In the genomic region with DNA sequence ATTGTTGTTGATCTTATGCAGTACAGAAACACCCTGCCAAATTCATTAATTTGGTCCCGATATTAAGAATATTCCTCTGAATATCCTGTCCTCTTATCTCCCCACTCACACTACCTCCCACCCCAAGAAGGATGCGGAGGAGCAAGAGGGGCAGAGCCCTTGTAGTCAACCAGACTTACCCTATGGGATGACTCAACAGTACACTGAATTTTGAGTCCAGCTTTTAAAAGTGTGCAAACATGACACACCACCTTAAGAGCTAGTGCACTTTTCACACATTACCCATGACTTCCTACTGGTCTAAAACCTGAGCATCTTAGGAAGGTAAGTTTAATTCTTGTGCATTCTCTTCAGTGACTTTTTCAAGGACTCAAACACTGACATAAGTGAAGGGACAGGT, we compare ENCODE assay signal across 13 cellular contexts. TPM values are rescaled to one million over a fixed set of nuclear protein-coding genes. Genes with fewer than 3 reads are reported as not detected.
DNase-seq lines count a peak whose midpoint lies in the region; ATAC-seq and TF ChIP-seq lines count a peak whose summit lies in the region.
"Had no signal": no experiment of that assay in that cellular context is flagged by ENCODE, and none has a peak within 500 bp of the region (broad histone marks: within the 10 kb centered on the region; RNA-seq: fewer than 3 reads in every experiment).

No MANE protein-coding gene starts in this region.

- intact Hi-C loops in Right ventricle myocardium inferior (cut with DNase I): no loop called here
- intact Hi-C loops in testis (cut with DNase I; ENCODE audit: low total_unique reads): no loop called here

- no peaks in the 10 kb centered on the region for H3K9me3 Mint-ChIP-seq in activated naive CD8-positive, alpha-beta T cell (ENCODE audit: low read depth)
- H3K9me3 Mint-ChIP-seq in memory B cell: no peaks in the 10 kb centered on the region

- 41 to 57% methylated on average over 2 of the region's 2 CpGs for WGBS in testis, 2 donors

- peak overlapping the region; percentile 87 for H3K27ac Mint-ChIP-seq in activated naive CD8-positive, alpha-beta T cell
- H3K27ac Mint-ChIP-seq in memory B cell: no peak overlapping the region

- DNase-seq in cardiac muscle cell (ENCODE audit: low read depth in 1 of 2, low spot score in 1 of 2) (peak in 1 of 2 donors; percentile 46), Right ventricle myocardium inferior (ENCODE audit: missing footprints) (no peak), memory B cell (ENCODE audit: low spot score in 2 of 2) (no peak), testis (no peak), NCI-H1105 (lab: John Stamatoyannopoulos, UW) (no peak)
- DNase-seq: AML-193, heart right ventricle, mesendoderm, NCI-H1092 treated with DMSO at 0.1 percent for 48 hours, SW 1271 had no signal

- H3K36me3 Mint-ChIP-seq in activated naive CD8-positive, alpha-beta T cell: peaks cover 6% of the 10 kb centered on the region
- peaks cover 5% of the 10 kb centered on the region for H3K36me3 Mint-ChIP-seq in memory B cell

- H3K27me3 ChIP-seq in cardiac muscle cell (no peaks in the 10 kb centered on the region), testis (no peaks in the 10 kb centered on the region)
- H3K27me3 ChIP-seq: heart right ventricle had no signal

- ATAC-seq in Right ventricle myocardium inferior (no peak), memory B cell (ENCODE audit: low read depth) (no peak), GM19023 (IDR thresholded peaks at IDR 0.05; ENCODE audit: unreplicated experiment) (no peak), HG03196 (IDR thresholded peaks at IDR 0.05; ENCODE audit: unreplicated experiment) (no peak)

- no peak for TF ChIP-seq POLR2A in testis (IDR thresholded peaks at IDR 0.05)

- H3K27me3 Mint-ChIP-seq in activated naive CD8-positive, alpha-beta T cell: no peaks in the 10 kb centered on the region
- H3K27me3 Mint-ChIP-seq in memory B cell: no peaks in the 10 kb centered on the region

- H3K27ac ChIP-seq in cardiac muscle cell (peak overlapping the region; percentile 2), testis (peak overlapping the region; percentile 2 to 53)

- H3K4me3 ChIP-seq in cardiac muscle cell: no peak overlapping the region
- H3K4me3 ChIP-seq in testis: no peak overlapping the region

- H3K36me3 ChIP-seq in cardiac muscle cell (peaks cover under 1% of the 10 kb centered on the region), testis (ENCODE audit: low read depth, missing control alignments) (no peaks in the 10 kb centered on the region)

- H3K4me1 Mint-ChIP-seq in activated naive CD8-positive, alpha-beta T cell (ENCODE audit: low read depth): peaks cover 91% of the 10 kb centered on the region
- H3K4me1 Mint-ChIP-seq in memory B cell: peaks cover 67% of the 10 kb centered on the region

- H3K4me1 ChIP-seq in cardiac muscle cell (ENCODE audit: low read depth): peaks cover 60% of the 10 kb centered on the region
- H3K4me1 ChIP-seq in testis: peaks cover 54% of the 10 kb centered on the region

- peak overlapping the region; percentile 88 for H3K4me3 Mint-ChIP-seq in activated naive CD8-positive, alpha-beta T cell
- H3K4me3 Mint-ChIP-seq in memory B cell: peak overlapping the region; percentile 14

- TF ChIP-seq CTCF in cardiac muscle cell (IDR thresholded peaks at IDR 0.05; ENCODE audit: low read depth, low read length) (no peak), testis (IDR thresholded peaks at IDR 0.05) (no peak)

- H3K9me3 ChIP-seq in cardiac muscle cell (ENCODE audit: low read depth) (no peaks in the 10 kb centered on the region), testis (no peaks in the 10 kb centered on the region)
- H3K9me3 ChIP-seq: heart right ventricle had no signal

RNA-seq across cellular contexts. Expression of gene USP22, which starts 9.5 kb away (rescaled TPM):
- 256 and 280 TPM in 2 replicates for total RNA-seq in cardiac muscle cell
- 153 and 182 TPM in 2 replicates for polyA plus RNA-seq in cardiac muscle cell
- 146 TPM for total RNA-seq in Right ventricle myocardium inferior
- total RNA-seq in testis: 100 to 1,000 TPM; 161 to 216 TPM
- 96.3 TPM for polyA plus RNA-seq in testis (ENCODE audit: insufficient read depth, low read depth, low replicate concordance)
